1 cellular context compared by ENCODE assay signal in genomic region chr1:157154940-157155514, GRCh38.
TF ChIP-seq lines count a peak whose summit lies in the region.

No MANE protein-coding gene starts in this region.

TF ChIP-seq in IMR-90, 13 proteins besides CTCF, POLR2A, EP300 and RAD21:
- TF ChIP-seq USF2 (IDR thresholded peaks at IDR 0.05; ENCODE audit: low read depth, low read length) (no peak), SMC3 (IDR thresholded peaks at IDR 0.05; ENCODE audit: low read depth, low read length) (no peak), CEBPB (IDR thresholded peaks at IDR 0.05; ENCODE audit: low read depth, low read length) (no peak), FOS (IDR thresholded peaks at IDR 0.05; ENCODE audit: low read depth, low read length) (no peak), MAZ (IDR thresholded peaks at IDR 0.05; ENCODE audit: borderline replicate concordance, low read depth, low read length) (no peak), CHD1 (IDR thresholded peaks at IDR 0.05; ENCODE audit: low read depth, low read length) (no peak), MXI1 (IDR thresholded peaks at IDR 0.05; ENCODE audit: borderline replicate concordance, low read depth, low read length) (no peak), BHLHE40 (IDR thresholded peaks at IDR 0.05; ENCODE audit: low read depth, low read length) (no peak), RFX5 (IDR thresholded peaks at IDR 0.05; ENCODE audit: low read depth, low read length) (no peak)
